14 cellular contexts compared by ENCODE assay signal in genomic region chr20:62363920-62364851, GRCh38. TPM values are rescaled to one million over a fixed set of nuclear protein-coding genes. Genes with fewer than 3 reads are reported as not detected.
DNase-seq lines count a peak whose midpoint lies in the region; ATAC-seq and TF ChIP-seq lines count a peak whose summit lies in the region.
"Had no signal": no experiment of that assay in that cellular context is flagged by ENCODE, and none has a peak within 500 bp of the region (broad histone marks: within the 10 kb centered on the region; RNA-seq: fewer than 3 reads in every experiment).

No MANE protein-coding gene starts in this region.

- ATAC-seq in HG02973 (IDR thresholded peaks at IDR 0.05; ENCODE audit: unreplicated experiment) (no peak), GM21526 (IDR thresholded peaks at IDR 0.05; ENCODE audit: low FRiP score, unreplicated experiment) (no peak)

- no peaks in the 10 kb centered on the region for H3K9me3 ChIP-seq in liver (ENCODE audit: control insufficient read depth in 4 of 4, low read length in 3 of 4)
- no peaks in the 10 kb centered on the region for H3K9me3 ChIP-seq in suprapubic skin

- H3K36me3 ChIP-seq in liver (ENCODE audit: control insufficient read depth in 4 of 4, insufficient read depth in 3 of 4, low read depth in 1 of 4, low read length in 3 of 4) = peaks cover 0 to 2% (median 0%) of the 10 kb centered on the region in 4 donors
- no peaks in the 10 kb centered on the region for H3K36me3 ChIP-seq in suprapubic skin

- no peak for TF ChIP-seq CTCF in coronary artery (IDR thresholded peaks at IDR 0.05)
- no peak for TF ChIP-seq CTCF in liver (IDR thresholded peaks at IDR 0.05; ENCODE audit: low read depth, low read length, missing input control)
- no peak for TF ChIP-seq CTCF in suprapubic skin (IDR thresholded peaks at IDR 0.05)
- TF ChIP-seq CTCF in GM13977 (IDR thresholded peaks at IDR 0.05; ENCODE audit: extremely low read depth, insufficient read depth, missing control alignments) = no peak

- in situ Hi-C loops in GM13977 (cut with MboI; ENCODE audit: low pct_unique_long_range_greater_than_20kb, low sequenced_read_pairs, unreplicated experiment) = no loop called here

- 82% methylated on average over 22 of the region's 22 CpGs for WGBS in liver
- WGBS in suprapubic skin = 61% methylated on average over 2 of the region's 22 CpGs

- peak; percentile 60 for DNase-seq in NCI-H226
- peak; percentile 78 for DNase-seq in coronary artery (ENCODE audit: low spot score)
- DNase-seq in suprapubic skin (ENCODE audit: low spot score in 2 of 2) = peak in 1 of 2 donors; percentile 63
- no peak for DNase-seq in GM13977 (ENCODE audit: low spot score)
- DNase-seq in COLO668 (lab: John Stamatoyannopoulos, UW; ENCODE audit: unreplicated experiment) = no peak
- DNase-seq: activated T-cell treated with anti-CD3 and anti-CD28 coated beads, Interleukin-2, amount 50 U/mL, for 1 hour; EL; NCI-H1105; nucleus accumbens; stimulated activated naive CD4-positive, alpha-beta T cell had no signal

- TF ChIP-seq RAD21 in liver (IDR thresholded peaks at IDR 0.05) = no peak

- no peak overlapping the region for H3K9ac ChIP-seq in liver (ENCODE audit: low read depth in 1 of 2, low read length in 2 of 2)

- H3K4me1 ChIP-seq in liver (ENCODE audit: control insufficient read depth in 4 of 4, insufficient read depth in 4 of 4, low read length in 3 of 4) = peaks cover 43 to 79% (median 56%) of the 10 kb centered on the region in 4 donors
- peaks cover 94% of the 10 kb centered on the region for H3K4me1 ChIP-seq in suprapubic skin

- H3K27ac ChIP-seq in coronary artery (peak overlapping the region; percentile 94 to 95), liver (ENCODE audit: low read depth in 1 of 2, low read length in 2 of 2) (peak overlapping the region; percentile 3 to 12), suprapubic skin (peak overlapping the region; percentile 94)
- H3K27ac ChIP-seq: SK-N-MC had no signal

- no peaks in the 10 kb centered on the region for H3K27me3 ChIP-seq in liver (ENCODE audit: control insufficient read depth in 4 of 4, insufficient read depth in 4 of 4, low read length in 3 of 4)
- H3K27me3 ChIP-seq in suprapubic skin = peaks cover 8% of the 10 kb centered on the region

- TF ChIP-seq EP300 in suprapubic skin (IDR thresholded peaks at IDR 0.05) = no peak

- TF ChIP-seq POLR2A in suprapubic skin (IDR thresholded peaks at IDR 0.05) = no peak

- H3K4me3 ChIP-seq in coronary artery (peak overlapping the region; percentile 85), liver (ENCODE audit: low read depth in 1 of 3, low read length in 3 of 3) (no peak overlapping the region), suprapubic skin (peak overlapping the region; percentile 83)
- H3K4me3 ChIP-seq: SK-N-MC had no signal

TF ChIP-seq in liver, 16 proteins besides CTCF, POLR2A, EP300 and RAD21:
- no peak for TF ChIP-seq ZBTB33 (IDR thresholded peaks at IDR 0.05)
- peak in 1 of 2 donors; percentile 19 for TF ChIP-seq JUND (IDR thresholded peaks at IDR 0.05)
- no peak for TF ChIP-seq ATF3 (IDR thresholded peaks at IDR 0.05)
- TF ChIP-seq GABPA (IDR thresholded peaks at IDR 0.05 in 1 of 2, conservative IDR thresholded peaks at IDR 0.05 in 1 of 2) = no peak
- no peak for TF ChIP-seq MAX (IDR thresholded peaks at IDR 0.05)

RNA-seq across cellular contexts. Expression of gene LAMA5, which starts 2.9 kb away (rescaled TPM):
- total RNA-seq in liver = 10 to 100 TPM in 1 of 2 donors, 1 to 10 TPM in 1; 3.6 to 40.2 TPM
- 10 to 100 TPM; 13.4 to 13.9 TPM for polyA plus RNA-seq in liver
- 100 to 1,000 TPM; 200 to 623 (median 316) TPM for total RNA-seq in suprapubic skin

RNA-seq across cellular contexts. Expression of gene RPS21, which starts 22.7 kb away (rescaled TPM):
- 100 to 1,000 TPM; 378 to 499 TPM for total RNA-seq in liver
- 1,000 to 10,000 TPM in 1 of 2 donors, 100 to 1,000 TPM in 1; 278 to 1,588 TPM for polyA plus RNA-seq in liver
- 1,000 to 10,000 TPM; 1,604 to 3,217 (median 2,363) TPM for total RNA-seq in suprapubic skin

RNA-seq across cellular contexts. Expression of gene CABLES2, which starts 42.9 kb away (rescaled TPM):
- total RNA-seq in liver (1 to 10 TPM; 2.0 to 3.2 TPM), suprapubic skin (1 to 10 TPM; 3.8 to 7.2 (median 4.5) TPM)
- polyA plus RNA-seq in liver = 1 to 10 TPM in 1 of 2 donors, under 1 TPM in 1; 0.92 to 2.0 TPM

Comparison
In these comparisons a context has a peak if more than half of its experiments do, and no peak if none do; other contexts are left out.
1. DNase-seq: peak in NCI-H226 (single experiment) and coronary artery (single experiment); none in GM13977 (single experiment) and COLO668 (single experiment).
2. H3K27ac ChIP-seq: peak in every context shown above with its lines; median percentile 94 in coronary artery; 94 in suprapubic skin; 8 in liver.
3. H3K4me3 ChIP-seq: peak in coronary artery (single experiment) and suprapubic skin (single experiment); none in liver (0 of 3).
4. RNA of gene LAMA5, which starts 2.9 kb away (total RNA-seq): 200 to 623 TPM in suprapubic skin; 3.6 to 40.2 TPM in liver; every median in the first group is over 4 times any median in the second.